ENCODE assay signal across 25 cellular contexts in the genomic region with DNA sequence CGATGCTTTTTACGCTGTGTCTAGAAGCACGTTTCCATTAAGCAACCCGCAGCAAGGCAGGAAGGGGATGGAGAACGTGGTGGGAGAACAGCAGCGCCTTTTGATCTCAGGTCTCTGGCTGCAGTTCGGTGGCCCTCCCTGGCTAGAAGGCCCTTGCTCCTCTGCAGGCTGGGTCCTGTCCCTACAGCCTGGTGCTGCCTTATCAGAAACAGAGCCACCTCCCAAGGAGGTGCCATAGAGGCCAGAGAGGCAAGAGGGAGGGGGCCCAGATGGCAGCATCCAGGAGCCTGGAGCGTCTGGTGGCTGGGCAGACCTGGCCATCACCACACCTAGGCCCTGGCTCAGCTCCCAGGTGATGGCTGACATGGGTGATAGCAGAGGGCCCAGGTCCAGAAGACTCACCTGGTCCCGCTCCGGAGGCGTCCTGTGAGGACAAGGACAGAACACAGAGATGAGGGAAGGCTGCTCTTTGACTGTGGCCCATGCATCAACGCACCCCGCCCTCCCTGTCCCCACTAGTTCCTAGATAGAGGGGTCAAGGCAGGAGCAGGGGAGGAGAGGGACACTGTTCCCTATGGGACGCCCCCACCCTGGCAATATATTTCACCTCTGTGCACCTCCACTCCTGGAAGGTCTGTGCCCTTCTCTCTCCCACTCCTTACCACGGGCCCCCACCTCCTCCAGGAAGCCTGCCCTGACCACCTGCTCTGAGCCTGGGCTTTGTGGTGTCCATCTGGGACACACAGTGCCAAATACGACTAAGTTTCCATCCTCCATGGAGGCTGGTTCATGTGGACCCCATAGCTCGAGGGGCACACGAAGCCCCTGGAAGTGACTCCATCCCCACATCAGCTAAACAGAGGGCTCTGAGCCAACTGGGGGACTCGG. TPM values are rescaled to one million over a fixed set of nuclear protein-coding genes. Genes with fewer than 3 reads are reported as not detected.
DNase-seq lines count a peak whose midpoint lies in the region; ATAC-seq, FAIRE-seq and TF ChIP-seq lines count a peak whose summit lies in the region.
"Had no signal": no experiment of that assay in that cellular context is flagged by ENCODE, and none has a peak within 500 bp of the region (broad histone marks: within the 10 kb centered on the region; RNA-seq: fewer than 3 reads in every experiment).

No MANE protein-coding gene starts in this region.

- no peak overlapping the region for H3K9ac ChIP-seq in kidney (ENCODE audit: low read length in 2 of 2)
- no peak overlapping the region for H3K9ac ChIP-seq in H9 (ENCODE audit: extremely low read depth, insufficient read length, low read length)
- H3K9ac ChIP-seq: GM23248, KMS-11 had no signal

- H2BK5ac ChIP-seq in H9 (ENCODE audit: insufficient read length, low read length), result no peak overlapping the region

- H3K36me3 Mint-ChIP-seq in CD14-positive monocyte (peaks cover 62 to 85% of the 10 kb centered on the region in 2 donors), progenitor cell of endocrine pancreas (ENCODE audit: insufficient read depth) (peaks cover 8% of the 10 kb centered on the region), H9 (ENCODE audit: insufficient read depth in 1 of 3, low read depth in 3 of 3) (peaks cover 6 to 58% (median 40%) of the 10 kb centered on the region in 3 experiments)

- H3K27me3 ChIP-seq in H9 (ENCODE audit: insufficient read depth, low read length) (no peaks in the 10 kb centered on the region), upper lobe of right lung (no peaks in the 10 kb centered on the region)
- H3K27me3 ChIP-seq: Peyer's patch had no signal

- H3K79me1 ChIP-seq in H9 (ENCODE audit: insufficient read depth, low read depth, low read length, poor library complexity, severe bottlenecking), result no peaks in the 10 kb centered on the region

- no peak overlapping the region for H2BK15ac ChIP-seq in H9 (ENCODE audit: low read depth, low read length)

- no peak overlapping the region for H3K14ac ChIP-seq in H9 (ENCODE audit: insufficient read depth, low read length)

- H3K4me1 Mint-ChIP-seq in CD14-positive monocyte (peaks cover 13% of the 10 kb centered on the region), progenitor cell of endocrine pancreas (ENCODE audit: low read depth) (peaks cover 8% of the 10 kb centered on the region), H9 (no peaks in the 10 kb centered on the region)
- H3K4me1 Mint-ChIP-seq: CD8-positive, alpha-beta memory T cell had no signal

- H3K27ac Mint-ChIP-seq in CD14-positive monocyte, result no peak overlapping the region
- H3K27ac Mint-ChIP-seq in progenitor cell of endocrine pancreas, result peak overlapping the region; percentile 86
- peak overlapping the region in 1 of 3 experiments; percentile 72; a peak in 2 of 7 replicates for H3K27ac Mint-ChIP-seq in H9
- H3K27ac Mint-ChIP-seq: CD8-positive, alpha-beta memory T cell had no signal

- H3K4ac ChIP-seq in H9 (ENCODE audit: low read depth, low read length), result no peak overlapping the region

- H2AK5ac ChIP-seq in H9 (ENCODE audit: insufficient read length, low read length), result no peak overlapping the region

- no peak overlapping the region for H3K4me3 ChIP-seq in kidney (ENCODE audit: low read length in 2 of 2)
- H3K4me3 ChIP-seq in upper lobe of right lung, result no peak overlapping the region
- H3K4me3 ChIP-seq: GM23248, HAP-1, Peyer's patch had no signal

- H3K4me2 ChIP-seq in H9 (ENCODE audit: insufficient read depth, insufficient read length, low read length), result no peak overlapping the region
- H3K4me2 ChIP-seq: KMS-11 had no signal

- no peaks in the 10 kb centered on the region for H3K79me2 ChIP-seq in H9 (ENCODE audit: insufficient read depth, low read length)

- H3K27me3 Mint-ChIP-seq in CD14-positive monocyte (ENCODE audit: low read depth in 3 of 3) (peaks cover 0 to 2% (median 1%) of the 10 kb centered on the region in 3 donors), progenitor cell of endocrine pancreas (no peaks in the 10 kb centered on the region), H9 (ENCODE audit: low read depth) (no peaks in the 10 kb centered on the region)

- H3K4me1 ChIP-seq in kidney (ENCODE audit: control insufficient read depth in 1 of 2, insufficient read depth in 1 of 2, low read depth in 1 of 2, low read length in 2 of 2), result no peaks in the 10 kb centered on the region
- H3K4me1 ChIP-seq in H9 (ENCODE audit: insufficient read depth, low read length), result no peaks in the 10 kb centered on the region
- H3K4me1 ChIP-seq in upper lobe of right lung, result no peaks in the 10 kb centered on the region
- H3K4me1 ChIP-seq: HAP-1, Peyer's patch had no signal

- FAIRE-seq in kidney (lab: Jason Lieb, UNC), result no peak
- FAIRE-seq: GM12892 had no signal

- ATAC-seq in Right ventricle myocardium inferior (no peak), left cardiac atrium (no peak), upper lobe of right lung (no peak)

- H2BK120ac ChIP-seq in H9 (ENCODE audit: low read depth, low read length, poor library complexity, severe bottlenecking), result no peak overlapping the region

- H3K36me3 ChIP-seq in kidney (ENCODE audit: control insufficient read depth in 1 of 2, insufficient read depth in 2 of 2, low read length in 2 of 2) (peaks cover 9 to 14% of the 10 kb centered on the region in 2 donors), upper lobe of right lung (peaks cover 25% of the 10 kb centered on the region)

- no peaks in the 10 kb centered on the region for H3K9me3 ChIP-seq in kidney (ENCODE audit: control insufficient read depth in 1 of 2, low read length in 2 of 2)
- H3K9me3 ChIP-seq in H9 (ENCODE audit: control insufficient read depth, low read depth, low read length), result no peaks in the 10 kb centered on the region
- no peaks in the 10 kb centered on the region for H3K9me3 ChIP-seq in upper lobe of right lung
- H3K9me3 ChIP-seq: HAP-1, Peyer's patch had no signal

- intact Hi-C loops in Right ventricle myocardium inferior (cut with DNase I) (loop anchor here (5.0 kb wide), 1 partner anchor 318 kb away; no protein-coding TSS in a partner anchor), left cardiac atrium (cut with DNase I) (no loop called here), CD14-positive monocyte (cut with micrococcal nuclease) (loop anchor here in 1 of 2 donors (5.0 kb wide), 1 partner anchor 318 kb away; no protein-coding TSS in a partner anchor), kidney (cut with DNase I) (no loop called here), upper lobe of right lung (cut with DNase I) (loop anchor here (5.0 kb wide), 1 partner anchor 218 kb away; no protein-coding TSS in a partner anchor)

- no peak overlapping the region for H3T11ph ChIP-seq in H9 (ENCODE audit: low read length)

- H3K23ac ChIP-seq in H9 (ENCODE audit: insufficient read length, low read depth, low read length), result no peak overlapping the region

- H4K5ac ChIP-seq in H9 (ENCODE audit: insufficient read length, low read depth, low read length), result no peak overlapping the region

- H3K27ac ChIP-seq in kidney (ENCODE audit: low read depth in 2 of 2, low read length in 2 of 2) (no peak overlapping the region), H9 (ENCODE audit: insufficient read length, low read depth, low read length) (no peak overlapping the region), upper lobe of right lung (no peak overlapping the region)
- H3K27ac ChIP-seq: GM23248, HL-60, KMS-11, Peyer's patch had no signal

- H2BK12ac ChIP-seq in H9 (ENCODE audit: insufficient read length, low read depth, low read length), result no peak overlapping the region

- no peaks in the 10 kb centered on the region for H4K20me1 ChIP-seq in H9 (ENCODE audit: control insufficient read depth, insufficient read depth, insufficient read length)

- H3K4me3 Mint-ChIP-seq in CD14-positive monocyte (no peak overlapping the region), progenitor cell of endocrine pancreas (ENCODE audit: low read depth) (no peak overlapping the region), H9 (no peak overlapping the region)
- H3K4me3 Mint-ChIP-seq: CD8-positive, alpha-beta memory T cell had no signal

- no peak overlapping the region for H2BK20ac ChIP-seq in H9 (ENCODE audit: low read depth, low read length, poor library complexity, severe bottlenecking)

- H4K8ac ChIP-seq in H9 (replicated peaks; ENCODE audit: insufficient read length, low read depth, low read length), result no peak overlapping the region

- H4K91ac ChIP-seq in H9 (ENCODE audit: insufficient read length, low read depth, low read length), result no peak overlapping the region

- no CpG with 5 or more reads among the region's 19 CpGs for WGBS in H9 (ENCODE audit: extremely low coverage, insufficient read length, low lambda C conversion rate)

- TF ChIP-seq CTCF in CD14-positive monocyte (IDR thresholded peaks at IDR 0.05), result no peak
- no peak for TF ChIP-seq CTCF in kidney (IDR thresholded peaks at IDR 0.05; ENCODE audit: borderline replicate concordance, extremely low read depth, insufficient read depth)
- no peak for TF ChIP-seq CTCF in progenitor cell of endocrine pancreas (IDR thresholded peaks at IDR 0.05; ENCODE audit: unreplicated experiment)
- TF ChIP-seq CTCF in H9 (conservative IDR thresholded peaks at IDR 0.05), result no peak
- TF ChIP-seq CTCF in upper lobe of right lung (IDR thresholded peaks at IDR 0.05), result no peak

- H3K18ac ChIP-seq in H9 (ENCODE audit: insufficient read length, low read depth, low read length), result no peak overlapping the region

- H2AFZ ChIP-seq in H9 (ENCODE audit: low read length), result no peak overlapping the region
- H2AFZ ChIP-seq: GM23248 had no signal

- DNase-seq in Right ventricle myocardium inferior (ENCODE audit: missing footprints), result peak; percentile 49
- no peak for DNase-seq in left cardiac atrium
- DNase-seq in CD14-positive monocyte (ENCODE audit: low spot score), result peak; percentile 30
- DNase-seq in kidney, result peak; percentile 52
- no peak for DNase-seq in progenitor cell of endocrine pancreas (ENCODE audit: low spot score, unreplicated experiment)
- DNase-seq in H9, result no peak
- no peak for DNase-seq in NCI-H526 (lab: John Stamatoyannopoulos, UW)
- no peak for DNase-seq in upper lobe of right lung
- DNase-seq: 8988T; C1 segment of cervical spinal cord; Calu3; CD8-positive, alpha-beta memory T cell; DMS153; GM23248; NCI-H1105 treated with DMSO at 0.1 percent for 48 hours; NCI-H2081; NCI-H2171; NCI-H345; NCI-H524 treated with DMSO at 0.1 percent for 48 hours; Peyer's patch; SHP77 had no signal

- H3K23me2 ChIP-seq in H9 (ENCODE audit: insufficient read length, low read depth, low read length, poor library complexity, severe bottlenecking), result no peaks in the 10 kb centered on the region

- peaks cover 0 to 8% (median 3%) of the 10 kb centered on the region in 7 donors for H3K9me3 Mint-ChIP-seq in CD14-positive monocyte
- no peaks in the 10 kb centered on the region for H3K9me3 Mint-ChIP-seq in progenitor cell of endocrine pancreas (ENCODE audit: low read depth)
- no peaks in the 10 kb centered on the region for H3K9me3 Mint-ChIP-seq in H9

- H3K56ac ChIP-seq in H9 (ENCODE audit: insufficient read length, low read depth, low read length), result no peak overlapping the region

RNA-seq across cellular contexts. Expression of a gene that starts 41.6 kb away (rescaled TPM):
- total RNA-seq in Right ventricle myocardium inferior (0.41 TPM), left cardiac atrium (1 to 10 TPM in 1 of 2 donors, under 1 TPM in 1; 0.88 to 1.4 TPM), kidney (4.6 TPM), progenitor cell of endocrine pancreas (4.2 and 5.1 TPM in 2 replicates), H9 (2021) (5.3 TPM in 2 replicates), upper lobe of right lung (6.8 TPM)
- polyA plus RNA-seq in CD14-positive monocyte (not detected), kidney (ENCODE audit: insufficient read depth, low read depth, low replicate concordance) (12.0 TPM)
- total RNA-seq: Calu3 had no signal

Comparison
In these comparisons a context has a peak if more than half of its experiments do, and no peak if none do; other contexts are left out.
1. DNase-seq: peak in Right ventricle myocardium inferior (single experiment), CD14-positive monocyte (single experiment) and kidney (single experiment); none in left cardiac atrium (single experiment), progenitor cell of endocrine pancreas (single experiment), H9 (single experiment), NCI-H526 (0 of 2) and upper lobe of right lung (single experiment).
2. intact Hi-C loops: an anchor here in Right ventricle myocardium inferior (5.0 kb wide) and upper lobe of right lung (5.0 kb wide); none called in left cardiac atrium and kidney.